ENCODE assay signal across 33 cellular contexts in genomic region chr6:140824595-140824994, GRCh38.
"Had no signal": no experiment of that assay in that cellular context is flagged by ENCODE, and none has a peak within 500 bp of the region (broad histone marks: within the 10 kb centered on the region; RNA-seq: fewer than 3 reads in every experiment).

No MANE protein-coding gene starts in this region.

- H3K27me3 Mint-ChIP-seq: activated naive CD4-positive, alpha-beta T cell treated with anti-CD3 and anti-CD28 coated beads, Interleukin-2, amount 50 U/mL, for 24 hours had no signal

- H3K4me2 ChIP-seq: KMS-11, PC-9 had no signal

- H3K4me1 Mint-ChIP-seq: activated CD4-positive, alpha-beta memory T cell treated with anti-CD3 and anti-CD28 coated beads, Interleukin-2, amount 10 ng/mL, durations not matched to agents 7 days and 5 days; activated CD8-positive, alpha-beta memory T cell treated with anti-CD3 and anti-CD28 coated beads, Interleukin-2, amount 10 ng/mL, durations not matched to agents 7 days and 5 days; activated naive CD4-positive, alpha-beta T cell treated with anti-CD3 and anti-CD28 coated beads, Interleukin-2, amount 50 U/mL, for 24 hours; activated naive CD8-positive, alpha-beta T cell treated with anti-CD3 and anti-CD28 coated beads, Interleukin-2, amount 10 ng/mL, durations not matched to agents 7 days and 5 days had no signal

- H3K27ac Mint-ChIP-seq: activated CD4-positive, alpha-beta memory T cell treated with anti-CD3 and anti-CD28 coated beads, Interleukin-2, amount 10 ng/mL, durations not matched to agents 7 days and 5 days; activated CD8-positive, alpha-beta memory T cell treated with anti-CD3 and anti-CD28 coated beads, Interleukin-2, amount 10 ng/mL, durations not matched to agents 7 days and 5 days; activated naive CD4-positive, alpha-beta T cell treated with anti-CD3 and anti-CD28 coated beads, Interleukin-2, amount 50 U/mL, for 24 hours; activated naive CD8-positive, alpha-beta T cell treated with anti-CD3 and anti-CD28 coated beads, Interleukin-2, amount 10 ng/mL, durations not matched to agents 7 days and 5 days; activated T-cell treated with anti-CD3 and anti-CD28 coated beads, Interleukin-2, amount 50 U/mL, for 72 hours; activated T-helper 2 cell treated with anti-CD3 and anti-CD28 coated beads, Interferon-gamma antibody, Interleukin-2, Interleukin-4, amounts not matched to agents 10 μg/mL and 5 μg/mL and 100 μg/mL, durations not matched to agents 14 hours and 24 hours and 36 hours had no signal

- DNase-seq: activated CD4-positive, alpha-beta memory T cell treated with anti-CD3 and anti-CD28 coated beads, Interleukin-2, amount 10 ng/mL, durations not matched to agents 7 days and 5 days; activated CD4-positive, alpha-beta T cell treated with anti-CD3 and anti-CD28 coated beads for 1 hour; activated CD4-positive, alpha-beta T cell treated with anti-CD3 and anti-CD28 coated beads for 48 hours; activated CD4-positive, CD25-positive, alpha-beta regulatory T cell; activated CD8-positive, alpha-beta memory T cell treated with anti-CD3 and anti-CD28 coated beads for 24 hours; activated CD8-positive, alpha-beta memory T cell treated with anti-CD3 and anti-CD28 coated beads, Interleukin-2, amount 10 ng/mL, durations not matched to agents 7 days and 5 days; activated CD8-positive, alpha-beta memory T cell treated with anti-CD3 and anti-CD28 coated beads, Interleukin-2, amount 50 U/mL, for 48 hours; activated gamma-delta T cell; activated naive CD4-positive, alpha-beta T cell treated with Interleukin-2 at 50 U/mL for 16 hours; activated naive CD8-positive, alpha-beta T cell treated with anti-CD3 and anti-CD28 coated beads, Interleukin-2, amount 10 ng/mL, durations not matched to agents 7 days and 5 days; activated T-cell treated with anti-CD3 and anti-CD28 coated beads, Interleukin-2, amount 50 U/mL, for 72 hours; adrenal gland; body of pancreas; MM.1S; MV-4-11; NCI-H1092; NCI-H1436 treated with DMSO at 0.1 percent for 48 hours; NCI-H1694 treated with DMSO at 0.1 percent for 48 hours; NCI-H2029; NCI-H345; NCI-H524 treated with DMSO at 0.1 percent for 48 hours; NK-92 treated with Interleukin-12 subunit alpha and Interleukin-12 subunit beta, amount 100 ng/mL, for 24 hours; PC-9; Right ventricle myocardium superior; SW 1271; T-helper 1 cell; T-helper 2 cell; T-helper 9 cell; WERI-Rb-1 had no signal

- H3K27ac ChIP-seq: adrenal gland, body of pancreas, breast epithelium, KMS-11, PC-9, WERI-Rb-1 had no signal

- H3K4me3 Mint-ChIP-seq: activated CD4-positive, alpha-beta memory T cell treated with anti-CD3 and anti-CD28 coated beads, Interleukin-2, amount 10 ng/mL, durations not matched to agents 7 days and 5 days; activated CD8-positive, alpha-beta memory T cell treated with anti-CD3 and anti-CD28 coated beads, Interleukin-2, amount 10 ng/mL, durations not matched to agents 7 days and 5 days; activated naive CD4-positive, alpha-beta T cell treated with anti-CD3 and anti-CD28 coated beads, Interleukin-2, amount 50 U/mL, for 24 hours; activated naive CD8-positive, alpha-beta T cell treated with anti-CD3 and anti-CD28 coated beads, Interleukin-2, amount 10 ng/mL, durations not matched to agents 7 days and 5 days; activated T-cell treated with anti-CD3 and anti-CD28 coated beads, Interleukin-2, amount 50 U/mL, for 72 hours had no signal

- H3K4me1 ChIP-seq: adrenal gland, body of pancreas, breast epithelium had no signal

- H3K36me3 ChIP-seq: adrenal gland, breast epithelium, WERI-Rb-1 had no signal

- H3K9ac ChIP-seq: KMS-11 had no signal

- H3K4me3 ChIP-seq: adrenal gland, body of pancreas, breast epithelium, PC-9 had no signal

- H3K27me3 ChIP-seq: adrenal gland, body of pancreas, breast epithelium had no signal

- H3K36me3 Mint-ChIP-seq: activated CD8-positive, alpha-beta memory T cell treated with anti-CD3 and anti-CD28 coated beads, Interleukin-2, amount 10 ng/mL, durations not matched to agents 7 days and 5 days; activated naive CD4-positive, alpha-beta T cell treated with anti-CD3 and anti-CD28 coated beads, Interleukin-2, amount 50 U/mL, for 24 hours; activated naive CD8-positive, alpha-beta T cell treated with anti-CD3 and anti-CD28 coated beads, Interleukin-2, amount 10 ng/mL, durations not matched to agents 7 days and 5 days had no signal

- H2AFZ ChIP-seq: PC-9 had no signal

- H3K9me3 ChIP-seq: adrenal gland, body of pancreas, breast epithelium had no signal

- ATAC-seq: activated CD8-positive, alpha-beta memory T cell treated with anti-CD3 and anti-CD28 coated beads, Interleukin-2, amount 10 ng/mL, durations not matched to agents 7 days and 5 days; activated T-cell treated with anti-CD3 and anti-CD28 coated beads, Interleukin-2, amount 50 U/mL, for 72 hours; body of pancreas had no signal

- H3K9me3 Mint-ChIP-seq: activated CD4-positive, alpha-beta memory T cell treated with anti-CD3 and anti-CD28 coated beads, Interleukin-2, amount 10 ng/mL, durations not matched to agents 7 days and 5 days; activated naive CD4-positive, alpha-beta T cell treated with anti-CD3 and anti-CD28 coated beads, Interleukin-2, amount 50 U/mL, for 24 hours; activated T-cell treated with anti-CD3 and anti-CD28 coated beads, Interleukin-2, amount 50 U/mL, for 72 hours; activated T-helper 2 cell treated with anti-CD3 and anti-CD28 coated beads, Interferon-gamma antibody, Interleukin-2, Interleukin-4, amounts not matched to agents 10 μg/mL and 5 μg/mL and 100 μg/mL, durations not matched to agents 14 hours and 24 hours and 36 hours had no signal
